Comparison of ENCODE assay signal across 20 cellular contexts in the genomic region with DNA sequence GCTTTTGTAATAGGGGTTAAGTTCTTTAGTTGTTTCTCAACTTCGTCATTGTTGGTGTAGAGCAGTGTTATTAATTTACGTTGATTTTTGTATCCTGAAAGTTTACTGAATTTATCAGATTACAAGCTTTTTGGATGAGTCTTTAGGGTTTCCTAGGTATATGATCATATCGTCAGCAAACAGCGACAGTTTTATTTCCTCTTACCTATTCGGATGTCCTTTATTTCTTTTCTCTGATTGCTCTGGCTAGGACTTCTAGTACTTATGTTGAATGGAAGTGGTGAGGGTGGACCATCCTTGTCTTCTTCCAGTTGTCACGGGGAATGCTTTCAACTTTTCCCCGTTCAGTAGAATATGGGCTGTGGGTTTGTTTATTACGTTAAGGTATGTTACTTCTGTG.
"Had no signal": no experiment of that assay in that cellular context is flagged by ENCODE, and none has a peak within 500 bp of the region (broad histone marks: within the 10 kb centered on the region; RNA-seq: fewer than 3 reads in every experiment).

No MANE protein-coding gene starts in this region.

- ATAC-seq: foreskin keratinocyte; heart left ventricle; naive thymus-derived CD4-positive, alpha-beta T cell; right cardiac atrium; stimulated activated naive CD8-positive, alpha-beta T cell treated with anti-CD3 and anti-CD28 coated beads, Interleukin-15, amount 100 ng/mL, for 72 hours had no signal

- H3K27me3 Mint-ChIP-seq: naive thymus-derived CD4-positive, alpha-beta T cell; stimulated activated naive CD8-positive, alpha-beta T cell treated with anti-CD3 and anti-CD28 coated beads, Interleukin-15, amount 100 ng/mL, for 72 hours had no signal

- H3K4me3 Mint-ChIP-seq: stimulated activated naive CD8-positive, alpha-beta T cell treated with anti-CD3 and anti-CD28 coated beads, Interleukin-15, amount 100 ng/mL, for 72 hours; T-helper 1 cell treated with Interleukin-12 subunit alpha and Interleukin-12 subunit beta and Interleukin-4 antibody, amounts not matched to agents 30 μg/mL and 1 μg/mL, for 36 hours had no signal

- DNase-seq: activated CD4-positive, alpha-beta T cell treated with anti-CD3 and anti-CD28 coated beads for 1 hour; activated gamma-delta T cell; activated naive CD4-positive, alpha-beta T cell treated with anti-CD3 and anti-CD28 coated beads, Interleukin-2, amount 50 U/mL, for 16 hours; anterior cingulate cortex; dermis blood vessel endothelial cell; effector CD4-positive, alpha-beta T cell; foreskin keratinocyte; heart left ventricle; hypothalamus; midbrain; naive thymus-derived CD4-positive, alpha-beta T cell; right cardiac atrium; spleen; stimulated activated naive CD8-positive, alpha-beta T cell treated with anti-CD3 and anti-CD28 coated beads, Interleukin-15, amount 100 ng/mL, for 72 hours; substantia nigra; SW 1271; T1000 had no signal

- FAIRE-seq: bronchial epithelial cell had no signal

- H3K27ac ChIP-seq: esophagus muscularis mucosa, foreskin keratinocyte, heart left ventricle, spleen had no signal

- H3K27me3 ChIP-seq: esophagus muscularis mucosa, foreskin keratinocyte, heart left ventricle, spleen had no signal

- H3K4me3 ChIP-seq: esophagus muscularis mucosa, heart left ventricle, spleen had no signal

- H3K27ac Mint-ChIP-seq: stimulated activated naive CD8-positive, alpha-beta T cell treated with anti-CD3 and anti-CD28 coated beads, Interleukin-15, amount 100 ng/mL, for 72 hours; T-helper 1 cell treated with Interleukin-12 subunit alpha and Interleukin-12 subunit beta and Interleukin-4 antibody, amounts not matched to agents 30 μg/mL and 1 μg/mL, for 36 hours had no signal
